ENCODE assay signal across 8 cellular contexts in the genomic region with DNA sequence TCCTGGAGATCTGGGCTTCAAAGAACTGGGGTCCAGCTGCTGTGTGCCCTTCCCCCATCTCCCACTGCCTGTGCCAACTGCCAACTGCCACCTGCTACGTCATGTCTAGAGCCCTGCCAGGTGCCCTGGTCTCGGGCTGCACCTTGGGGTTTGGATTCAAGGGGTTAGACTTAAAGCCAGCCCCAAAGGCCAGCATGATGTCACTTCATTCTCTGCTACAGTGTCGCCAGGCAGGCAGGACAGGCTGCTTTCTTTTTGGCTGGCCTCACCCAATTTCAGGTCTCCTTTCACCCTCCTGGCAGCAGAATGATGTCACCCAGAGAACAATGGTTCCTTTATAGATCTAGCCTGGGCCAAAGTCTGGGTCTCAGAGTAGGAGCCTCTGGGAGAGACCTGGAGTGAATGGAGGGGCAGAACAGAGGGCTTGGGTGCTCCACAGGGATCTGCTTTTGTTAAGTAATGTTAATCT.
DNase-seq lines count a peak whose midpoint lies in the region; TF ChIP-seq lines count a peak whose summit lies in the region.
"Had no signal": no experiment of that assay in that cellular context is flagged by ENCODE, and none has a peak within 500 bp of the region (broad histone marks: within the 10 kb centered on the region; RNA-seq: fewer than 3 reads in every experiment).

No MANE protein-coding gene starts in this region.

- TF ChIP-seq EP300 in tibial nerve (IDR thresholded peaks at IDR 0.05) (no peak), ovary (IDR thresholded peaks at IDR 0.05) (no peak)

- H3K27ac ChIP-seq in adrenal gland (peak overlapping the region in 4 of 5 donors; percentile 64 to 87 (median 73)), layer of hippocampus (ENCODE audit: low read depth, low read length) (peak overlapping the region; percentile 19), tibial nerve (peak overlapping the region in 3 of 4 donors; percentile 62 to 69 (median 69)), ovary (no peak overlapping the region)
- H3K27ac ChIP-seq: SJSA1 had no signal

- peaks cover 19 to 23% of the 10 kb centered on the region in 2 donors for H3K4me1 ChIP-seq in adrenal gland (replicated peaks in 1 of 2)
- H3K4me1 ChIP-seq in tibial nerve = peaks cover 0 to 20% (median 8%) of the 10 kb centered on the region in 4 donors
- H3K4me1 ChIP-seq in ovary (ENCODE audit: insufficient read depth) = no peaks in the 10 kb centered on the region
- H3K4me1 ChIP-seq: SJSA1 had no signal

- 32 to 40% (median 38%) methylated on average over 1 to 3 of the region's 3 CpGs for WGBS in adrenal gland, 4 donors
- WGBS in tibial nerve, 2 donors = 27 to 32% methylated on average over 3 of the region's 3 CpGs
- WGBS in ovary, 3 donors = 87 to 89% (median 88%) methylated on average over 3 of the region's 3 CpGs

- intact Hi-C loops in adrenal gland (cut with DNase I) (no loop called here), ovary (cut with DNase I) (no loop called here)

- H3K9me3 ChIP-seq in adrenal gland (replicated peaks in 1 of 3) = no peaks in the 10 kb centered on the region
- H3K9me3 ChIP-seq in tibial nerve = no peaks in the 10 kb centered on the region
- no peaks in the 10 kb centered on the region for H3K9me3 ChIP-seq in ovary
- H3K9me3 ChIP-seq: SJSA1 had no signal

- peak; percentile 32 for DNase-seq in M059J (ENCODE audit: low read depth)
- peak in 6 of 7 donors; percentile 34 to 78 (median 66) for DNase-seq in adrenal gland
- DNase-seq in tibial nerve (ENCODE audit: low spot score in 2 of 2) = no peak
- DNase-seq in activated CD4-positive, CD25-positive, alpha-beta regulatory T cell treated with anti-CD3 and anti-CD28 coated beads, Interleukin-2, amount 50 U/mL, for 72 hours = no peak
- no peak for DNase-seq in NCI-H187 (lab: John Stamatoyannopoulos, UW)
- DNase-seq in ovary = no peak

- no peaks in the 10 kb centered on the region for H3K36me3 ChIP-seq in adrenal gland (replicated peaks in 1 of 2)
- peaks cover 0 to 13% (median 0%) of the 10 kb centered on the region in 3 donors for H3K36me3 ChIP-seq in tibial nerve
- no peaks in the 10 kb centered on the region for H3K36me3 ChIP-seq in ovary
- H3K36me3 ChIP-seq: SJSA1 had no signal

- H3K4me3 ChIP-seq in adrenal gland (peak overlapping the region in 1 of 4 donors; percentile 0), tibial nerve (no peak overlapping the region), ovary (no peak overlapping the region)
- H3K4me3 ChIP-seq: SJSA1 had no signal

- TF ChIP-seq CTCF in adrenal gland (IDR thresholded peaks at IDR 0.05) = no peak
- TF ChIP-seq CTCF in tibial nerve (IDR thresholded peaks at IDR 0.05) = no peak
- TF ChIP-seq CTCF in ovary (IDR thresholded peaks at IDR 0.05) = no peak

- TF ChIP-seq POLR2A in adrenal gland (IDR thresholded peaks at IDR 0.05) (no peak), tibial nerve (IDR thresholded peaks at IDR 0.05) (no peak), ovary (IDR thresholded peaks at IDR 0.05) (no peak)

- H3K27me3 ChIP-seq in adrenal gland (no peaks in the 10 kb centered on the region), layer of hippocampus (ENCODE audit: control insufficient read depth, insufficient read depth, low read length) (no peaks in the 10 kb centered on the region), tibial nerve (no peaks in the 10 kb centered on the region), ovary (no peaks in the 10 kb centered on the region)
- H3K27me3 ChIP-seq: SJSA1 had no signal

Comparison
In these comparisons a context has a peak if more than half of its experiments do, and no peak if none do; other contexts are left out.
1. DNase-seq: peak in M059J (single experiment) and adrenal gland (6 of 7); none in tibial nerve (0 of 2), activated CD4-positive, CD25-positive, alpha-beta regulatory T cell treated with anti-CD3 and anti-CD28 coated beads, Interleukin-2, amount 50 U/mL, for 72 hours (single experiment), NCI-H187 (0 of 2) and ovary (0 of 5).
2. H3K27ac ChIP-seq: peak in adrenal gland (4 of 5), layer of hippocampus (single experiment) and tibial nerve (3 of 4); none in ovary (0 of 2).